In the genomic region with DNA sequence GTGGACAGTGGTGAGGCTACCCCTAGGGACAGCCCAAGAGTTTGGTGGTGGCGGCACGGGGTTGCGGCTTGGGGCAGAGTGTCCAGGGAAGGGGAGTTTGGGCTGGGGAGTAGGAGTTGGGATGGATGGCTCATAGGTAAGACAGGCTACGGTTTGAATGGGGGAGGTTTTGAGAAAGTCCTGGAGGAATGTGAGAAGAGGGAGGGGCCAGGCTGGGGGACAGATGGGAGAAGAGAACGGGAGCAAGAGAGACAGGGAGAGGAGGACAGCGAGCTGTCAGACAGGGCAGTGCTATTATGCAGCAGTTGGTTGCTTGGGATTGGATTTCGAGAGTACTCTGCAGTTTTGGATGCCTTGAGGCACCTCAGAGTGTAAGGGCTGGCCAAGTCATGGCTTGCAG, we compare ENCODE assay signal across 28 cellular contexts. TPM values are rescaled to one million over a fixed set of nuclear protein-coding genes. Genes with fewer than 3 reads are reported as not detected.
"Had no signal": no experiment of that assay in that cellular context is flagged by ENCODE, and none has a peak within 500 bp of the region (broad histone marks: within the 10 kb centered on the region; RNA-seq: fewer than 3 reads in every experiment).

No MANE protein-coding gene starts in this region.

- H3K4me1 ChIP-seq: colonic mucosa, pancreas, right atrium auricular region, spleen, vagina had no signal

- H3K27me3 ChIP-seq: colonic mucosa, pancreas, right atrium auricular region, spleen, vagina had no signal

- H3K27ac ChIP-seq: colonic mucosa, epithelial cell of prostate, pancreas, right atrium auricular region, SK-N-MC, spleen, thoracic aorta, vagina, VCaP had no signal

- H3K9me3 ChIP-seq: colonic mucosa, pancreas, thoracic aorta, vagina had no signal

- FAIRE-seq: bronchial epithelial cell, endometrium, frontal cortex, islet of Langerhans, pancreas, TTC549 had no signal

- DNase-seq: activated CD4-positive, alpha-beta memory T cell treated with anti-CD3 and anti-CD28 coated beads, Interleukin-2, amount 10 ng/mL, durations not matched to agents 7 days and 5 days; activated CD4-positive, alpha-beta T cell treated with anti-CD3 and anti-CD28 coated beads for 1 hour; activated CD4-positive, alpha-beta T cell treated with anti-CD3 and anti-CD28 coated beads, Interleukin-2, amount 10 ng/mL, durations not matched to agents 7 days and 5 days; activated naive CD4-positive, alpha-beta T cell; activated T-cell treated with anti-CD3 and anti-CD28 coated beads, Interleukin-2, amount 50 U/mL, for 48 hours; anterior cingulate cortex; colonic mucosa; effector CD8-positive, alpha-beta T cell; mesenchymal stem cell; pancreas; spleen; stimulated activated naive CD8-positive, alpha-beta T cell treated with anti-CD3 and anti-CD28 coated beads, Interleukin-15, Interleukin-2, amounts not matched to agents 100 U/mL and 50 U/mL, for 24 hours; T-helper 9 cell had no signal

- H3K36me3 ChIP-seq: colonic mucosa, pancreas, right atrium auricular region, spleen, thoracic aorta, vagina had no signal

- ATAC-seq: activated naive CD4-positive, alpha-beta T cell treated with anti-CD3 and anti-CD28 coated beads, Interleukin-2, amount 50 U/mL, for 72 hours; pancreas; stimulated activated naive CD8-positive, alpha-beta T cell treated with anti-CD3 and anti-CD28 coated beads, Interleukin-15, Interleukin-2, amounts not matched to agents 100 U/mL and 50 U/mL, for 24 hours had no signal

- H3K4me3 ChIP-seq: colonic mucosa, pancreas, right atrium auricular region, SK-N-MC, spleen, thoracic aorta, vagina had no signal

RNA-seq across cellular contexts. Expression of a gene that starts 24.5 kb away (rescaled TPM):
- total RNA-seq: activated CD4-positive, alpha-beta memory T cell treated with anti-CD3 and anti-CD28 coated beads, Interleukin-2, amount 10 ng/mL, durations not matched to agents 7 days and 5 days; activated CD4-positive, alpha-beta T cell treated with anti-CD3 and anti-CD28 coated beads, Interleukin-2, amount 10 ng/mL, durations not matched to agents 7 days and 5 days; activated naive CD4-positive, alpha-beta T cell treated with anti-CD3 and anti-CD28 coated beads, Interleukin-2, amount 50 U/mL, for 72 hours; activated T-helper 2 cell treated with anti-CD3 and anti-CD28 coated beads, Interferon-gamma antibody, Interleukin-2, Interleukin-4, amounts not matched to agents 10 μg/mL and 5 μg/mL and 100 μg/mL, durations not matched to agents 14 hours and 24 hours and 36 hours; dermis microvascular lymphatic vessel endothelial cell; T-helper 1 cell treated with Interleukin-12 subunit alpha and Interleukin-12 subunit beta and Interleukin-4 antibody, amounts not matched to agents 30 ng/mL and 1 ng/mL, for 36 hours had no signal
